ENCODE assay signal across 25 cellular contexts in the genomic region with DNA sequence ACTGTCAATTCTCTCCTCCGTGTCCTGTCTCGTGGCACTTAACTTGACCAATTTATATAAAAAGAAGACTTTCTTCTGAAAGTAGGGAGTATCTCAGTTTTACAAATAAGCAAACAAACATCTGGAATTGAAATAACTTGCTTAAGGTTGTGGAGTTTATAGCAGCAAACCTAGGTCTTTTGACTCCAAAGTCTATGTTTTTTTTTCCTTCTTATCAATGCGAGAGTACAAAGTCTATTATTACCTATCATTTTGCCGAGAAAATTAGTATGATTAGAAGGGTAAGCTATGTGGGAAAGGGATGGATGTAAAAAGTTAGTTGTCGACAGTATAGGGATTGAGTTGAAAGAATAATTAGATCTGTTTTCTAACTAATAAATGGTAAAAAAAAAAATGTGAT. TPM values are rescaled to one million over a fixed set of nuclear protein-coding genes. Genes with fewer than 3 reads are reported as not detected.
DNase-seq lines count a peak whose midpoint lies in the region; ATAC-seq, FAIRE-seq and TF ChIP-seq lines count a peak whose summit lies in the region.
"Had no signal": no experiment of that assay in that cellular context is flagged by ENCODE, and none has a peak within 500 bp of the region (broad histone marks: within the 10 kb centered on the region; RNA-seq: fewer than 3 reads in every experiment).

No MANE protein-coding gene starts in this region.

- TF ChIP-seq POLR2A in HepG2 (IDR thresholded peaks at IDR 0.05; ENCODE audit: insufficient read depth in 1 of 2, low read depth in 2 of 2, low read length in 2 of 2) = no peak

- intact Hi-C loops in HepG2 (cut with micrococcal nuclease; ENCODE audit: unreplicated experiment) (no loop called here), MCF 10A (cut with micrococcal nuclease) (no loop called here), Right ventricle myocardium superior (cut with DNase I) (no loop called here)

- H3K79me2 ChIP-seq in HepG2 (ENCODE audit: insufficient read depth, low read length) = no peaks in the 10 kb centered on the region
- H3K79me2 ChIP-seq in hepatocyte = no peaks in the 10 kb centered on the region

- H3K27ac Mint-ChIP-seq in MCF 10A (ENCODE audit: low read depth, unreplicated experiment) (no peak overlapping the region), nephron progenitor cell (no peak overlapping the region)
- H3K27ac Mint-ChIP-seq: CD14-positive monocyte; CD4-positive, alpha-beta T cell; CD8-positive, alpha-beta memory T cell had no signal

- H3K36me3 ChIP-seq in liver (ENCODE audit: control insufficient read depth in 4 of 4, insufficient read depth in 3 of 4, low read depth in 1 of 4, low read length in 3 of 4) (no peaks in the 10 kb centered on the region), HepG2 (replicated peaks in 1 of 2; ENCODE audit: control insufficient read depth in 1 of 2, insufficient read depth in 2 of 2, low read length in 2 of 2) (no peaks in the 10 kb centered on the region), hepatocyte (replicated peaks; ENCODE audit: insufficient read depth, low read depth) (no peaks in the 10 kb centered on the region)
- H3K36me3 ChIP-seq: BE2C; BLaER1 treated with 17β-estradiol and CSF1 and Interleukin-3, amounts not matched to agents 10 nM and 100 nM had no signal

- BruUV-seq in HepG2 (replicated peaks; lab: Mats Ljungman, UMichigan) (no TSS peak), MCF 10A (replicated peaks; lab: Mats Ljungman, UMichigan) (no TSS peak)

- in situ Hi-C loops in HepG2 (cut with HindIII; ENCODE audit: extremely low pct_ligation_motif_present, low pct_unique_long_range_greater_than_20kb) = no loop called here

- no peak for FAIRE-seq in HepG2 (lab: Jason Lieb, UNC)
- FAIRE-seq: GM12892, GM19239, H1 had no signal

- H3K27ac ChIP-seq in liver (ENCODE audit: low read depth in 1 of 2, low read length in 2 of 2) = peak overlapping the region in 1 of 2 donors; percentile 35
- no peak overlapping the region for H3K27ac ChIP-seq in HepG2 (ENCODE audit: extremely low read length, insufficient read depth, low read length)
- H3K27ac ChIP-seq in hepatocyte = no peak overlapping the region
- H3K27ac ChIP-seq: 22Rv1; BLaER1 treated with 17β-estradiol and CSF1 and Interleukin-3, amounts not matched to agents 10 nM and 100 nM; GM23248 had no signal

- H3K27me3 ChIP-seq in liver (ENCODE audit: control insufficient read depth in 4 of 4, insufficient read depth in 4 of 4, low read length in 3 of 4) (no peaks in the 10 kb centered on the region), HepG2 (ENCODE audit: control insufficient read depth in 1 of 2, insufficient read depth in 2 of 2, low read length in 2 of 2) (no peaks in the 10 kb centered on the region), hepatocyte (no peaks in the 10 kb centered on the region)
- H3K27me3 ChIP-seq: BE2C; BLaER1 treated with 17β-estradiol and CSF1 and Interleukin-3, amounts not matched to agents 10 nM and 100 nM had no signal

- no peaks in the 10 kb centered on the region for H3K9me3 Mint-ChIP-seq in MCF 10A (ENCODE audit: unreplicated experiment)
- H3K9me3 Mint-ChIP-seq in nephron progenitor cell = peaks cover 16% of the 10 kb centered on the region
- H3K9me3 Mint-ChIP-seq: CD4-positive, alpha-beta T cell had no signal

- 35% methylated on average over 5 of the region's 5 CpGs for WGBS in liver
- 2% methylated on average over 5 of the region's 5 CpGs for WGBS in HepG2 (ENCODE audit: low lambda C conversion rate)
- 80% methylated on average over 5 of the region's 5 CpGs for WGBS in hepatocyte (ENCODE audit: low lambda C conversion rate, missing lambda C conversion rate)

- H3K36me3 Mint-ChIP-seq in MCF 10A (ENCODE audit: insufficient read depth, unreplicated experiment) = no peaks in the 10 kb centered on the region
- H3K36me3 Mint-ChIP-seq in nephron progenitor cell (ENCODE audit: low read depth) = peaks cover 5% of the 10 kb centered on the region
- H3K36me3 Mint-ChIP-seq: CD14-positive monocyte had no signal

- H3K4me1 Mint-ChIP-seq in MCF 10A (ENCODE audit: insufficient read depth, unreplicated experiment) = no peaks in the 10 kb centered on the region
- no peaks in the 10 kb centered on the region for H3K4me1 Mint-ChIP-seq in nephron progenitor cell
- H3K4me1 Mint-ChIP-seq: CD8-positive, alpha-beta memory T cell; H9 had no signal

- H3K4me1 ChIP-seq in liver (ENCODE audit: control insufficient read depth in 4 of 4, insufficient read depth in 4 of 4, low read length in 3 of 4) (peaks cover 0 to 11% (median 2%) of the 10 kb centered on the region in 4 donors), HepG2 (ENCODE audit: insufficient read depth, low read length) (peaks cover 8% of the 10 kb centered on the region; the same call in 1 of the 2 replicates), hepatocyte (ENCODE audit: insufficient read depth) (no peaks in the 10 kb centered on the region)
- H3K4me1 ChIP-seq: BE2C had no signal

- POLR2A ChIA-PET in HepG2 (lab: Yijun Ruan, JAX) = no interaction called here
- POLR2A ChIA-PET in MCF 10A (lab: Yijun Ruan, JAX) = interaction anchor here (0.7 kb wide), 1 partner anchor 415 kb away, joined by 3 read pairs; no protein-coding TSS in a partner anchor

- TF ChIP-seq RAD21 in liver (IDR thresholded peaks at IDR 0.05) = peak in 1 of 2 donors; percentile 32
- no peak for TF ChIP-seq RAD21 in HepG2 (CRISPR knock-in tag; IDR thresholded peaks at IDR 0.05)

- H3K4me2 ChIP-seq in HepG2 (ENCODE audit: low read depth, low read length) = no peak overlapping the region
- peak overlapping the region; percentile 41 for H3K4me2 ChIP-seq in hepatocyte
- H3K4me2 ChIP-seq: BLaER1 treated with 17β-estradiol and CSF1 and Interleukin-3, amounts not matched to agents 10 nM and 100 nM had no signal

- H3K4me3 Mint-ChIP-seq in MCF 10A (ENCODE audit: unreplicated experiment) = no peak overlapping the region
- no peak overlapping the region for H3K4me3 Mint-ChIP-seq in nephron progenitor cell
- H3K4me3 Mint-ChIP-seq: CD14-positive monocyte; CD4-positive, alpha-beta T cell; CD8-positive, alpha-beta memory T cell; H9 had no signal

- no peaks in the 10 kb centered on the region for H3K9me2 ChIP-seq in hepatocyte (replicated peaks; ENCODE audit: insufficient read depth)

- CTCF ChIA-PET in HepG2 (lab: Yijun Ruan, JAX; ENCODE audit: low intra/inter-chr PET ratio, low total read pairs) (no interaction called here), MCF 10A (lab: Yijun Ruan, JAX) (no interaction called here)

- H3K9me3 ChIP-seq in liver (ENCODE audit: control insufficient read depth in 4 of 4, low read length in 3 of 4) (no peaks in the 10 kb centered on the region), HepG2 (ENCODE audit: low read length) (no peaks in the 10 kb centered on the region), hepatocyte (ENCODE audit: low read depth) (no peaks in the 10 kb centered on the region)
- H3K9me3 ChIP-seq: BE2C had no signal

- H2AFZ ChIP-seq in HepG2 (ENCODE audit: low read length) = no peak overlapping the region
- no peak overlapping the region for H2AFZ ChIP-seq in hepatocyte
- H2AFZ ChIP-seq: GM23248 had no signal

- ATAC-seq in HepG2 (no peak), left lobe of liver (peak; percentile 82), Right ventricle myocardium superior (ENCODE audit: poor library complexity) (no peak)
- ATAC-seq: HCT116 had no signal

- H3K27me3 Mint-ChIP-seq in MCF 10A (ENCODE audit: insufficient read depth, unreplicated experiment) (no peaks in the 10 kb centered on the region), nephron progenitor cell (ENCODE audit: low read depth, poor library complexity) (peaks cover 4% of the 10 kb centered on the region)

- TF ChIP-seq CTCF in liver (IDR thresholded peaks at IDR 0.05; ENCODE audit: low read depth, low read length, missing input control) (no peak), HepG2 (CRISPR knock-in tag; IDR thresholded peaks at IDR 0.05) (no peak), hepatocyte (IDR thresholded peaks at IDR 0.05; ENCODE audit: poor library complexity) (no peak), MCF 10A (IDR thresholded peaks at IDR 0.05; ENCODE audit: unreplicated experiment) (no peak), nephron progenitor cell (IDR thresholded peaks at IDR 0.05) (no peak)

- TF ChIP-seq EP300 in HepG2 (IDR thresholded peaks at IDR 0.05; ENCODE audit: low read depth in 2 of 2, low read length in 2 of 2) (no peak), HepG2 (CRISPR knock-in tag; IDR thresholded peaks at IDR 0.05; ENCODE audit: borderline replicate concordance) (no peak)

- H3K4me3 ChIP-seq in liver (ENCODE audit: low read depth in 1 of 3, low read length in 3 of 3) (peak overlapping the region in 1 of 3 donors; percentile 4), HepG2 (replicated peaks in 1 of 3; ENCODE audit: insufficient read depth in 1 of 3, low read depth in 2 of 3, low read length in 3 of 3) (no peak overlapping the region), hepatocyte (no peak overlapping the region)
- H3K4me3 ChIP-seq: BLaER1 treated with 17β-estradiol and CSF1 and Interleukin-3, amounts not matched to agents 10 nM and 100 nM; GM23248 had no signal

- DNase-seq in HepG2 (ENCODE audit: low spot score) = no peak
- DNase-seq in hepatocyte (ENCODE audit: low spot score) = peak; percentile 5
- no peak for DNase-seq in left lobe of liver (ENCODE audit: low spot score)
- DNase-seq in MCF 10A (ENCODE audit: unreplicated experiment) = no peak
- DNase-seq in nephron progenitor cell = no peak
- DNase-seq in NCI-H2171 (lab: John Stamatoyannopoulos, UW) = no peak
- DNase-seq in Right ventricle myocardium superior = no peak
- DNase-seq: ACHN; AML-193; BE2C; Calu3; CD4-positive, alpha-beta T cell; CD8-positive, alpha-beta memory T cell; DMS53; DMS79 treated with DMSO at 0.1 percent for 48 hours; GM23248; H9 had no signal

- H4K20me1 ChIP-seq in HepG2 (ENCODE audit: insufficient read depth, low read length) (no peaks in the 10 kb centered on the region), hepatocyte (ENCODE audit: insufficient read depth, poor library complexity, severe bottlenecking) (no peaks in the 10 kb centered on the region)
- H4K20me1 ChIP-seq: BLaER1 treated with 17β-estradiol and CSF1 and Interleukin-3, amounts not matched to agents 10 nM and 100 nM had no signal

- H3K9ac ChIP-seq in liver (ENCODE audit: low read depth in 1 of 2, low read length in 2 of 2) = no peak overlapping the region
- H3K9ac ChIP-seq in HepG2 (ENCODE audit: insufficient read depth, low read depth, low read length) = no peak overlapping the region
- H3K9ac ChIP-seq: BLaER1 treated with 17β-estradiol and CSF1 and Interleukin-3, amounts not matched to agents 10 nM and 100 nM; GM23248 had no signal

RNA-seq across cellular contexts. Expression of a gene that starts 50.4 kb away (rescaled TPM):
- total RNA-seq in liver (under 1 TPM in 1 of 2 donors, not detected in 1; 0.25 TPM), HepG2 (2016; rRNA removed; fragmentation: Illumina TruSeq; extraction: Trizol) (0.04 TPM in 1 of 2 replicates, not detected in the other), hepatocyte (0.77 and 0.80 TPM in 2 replicates), left lobe of liver (0.83 TPM), MCF 10A (2022) (0.54 and 0.65 TPM in 2 replicates), Right ventricle myocardium superior (1.7 TPM)
- polyA plus RNA-seq in liver (under 1 TPM; 0.50 to 0.61 TPM), HepG2 (2011; rRNA removed) (0.15 and 0.20 TPM in 2 replicates), hepatocyte (0.42 TPM in 1 of 2 replicates, not detected in the other)
- not detected in 2 replicates for total RNA-seq in HepG2 (2016; cell fraction: cytosol; rRNA removed; fragmentation: Illumina TruSeq; extraction: Trizol; ENCODE audit: low read depth)
- 0.02 TPM in 1 of 2 replicates, not detected in the other for total RNA-seq in HepG2 (2016; cell fraction: insoluble cytoplasmic fraction; rRNA removed; fragmentation: Illumina TruSeq; extraction: Trizol)
- not detected in 2 replicates for total RNA-seq in HepG2 (2016; cell fraction: membrane; rRNA removed; fragmentation: Illumina TruSeq; extraction: Trizol)
- not detected in 2 replicates for total RNA-seq in HepG2 (2016; cell fraction: nucleus; rRNA removed; fragmentation: Illumina TruSeq; extraction: Trizol)
- polyA plus RNA-seq in HepG2 (2011; cell fraction: cytosol; rRNA removed) = 0.04 and 0.10 TPM in 2 replicates
- 0.08 and 0.12 TPM in 2 replicates for polyA plus RNA-seq in HepG2 (2011; cell fraction: nucleus; rRNA removed)
- 0.03 and 0.12 TPM in 2 replicates for polyA plus RNA-seq in HepG2 (2012)
- polyA plus RNA-seq in HepG2 (2016; cell fraction: cytosol; fragmentation: Illumina TruSeq; extraction: Trizol; ENCODE audit: low read depth) = not detected in 2 replicates
- polyA plus RNA-seq in HepG2 (2016; cell fraction: insoluble cytoplasmic fraction; fragmentation: Illumina TruSeq; extraction: Trizol; ENCODE audit: low read depth) = 0.03 TPM in 1 of 2 replicates, not detected in the other
- not detected in 2 replicates for polyA plus RNA-seq in HepG2 (2016; cell fraction: membrane; fragmentation: Illumina TruSeq; extraction: Trizol; ENCODE audit: low read depth)
- polyA plus RNA-seq in HepG2 (2016; cell fraction: nucleus; fragmentation: Illumina TruSeq; extraction: Trizol; ENCODE audit: insufficient read depth, low read depth) = not detected in 2 replicates
- polyA minus RNA-seq in HepG2 (2011; rRNA and poly(A)+ RNA removed; ENCODE audit: low replicate concordance) = 0.24 TPM in 1 of 2 replicates, not detected in the other
- polyA minus RNA-seq in HepG2 (2011; cell fraction: cytosol; rRNA and poly(A)+ RNA removed) = 0.18 and 0.30 TPM in 2 replicates
- polyA minus RNA-seq in HepG2 (2011; cell fraction: nucleus; rRNA and poly(A)+ RNA removed) = 0.13 and 0.37 TPM in 2 replicates
- total RNA-seq: CD4-positive, alpha-beta T cell; CD8-positive, alpha-beta memory T cell; GM23248 had no signal
- polyA plus RNA-seq: CD14-positive monocyte, GM23248 had no signal
